1 cellular context compared by ENCODE assay signal in the genomic region with DNA sequence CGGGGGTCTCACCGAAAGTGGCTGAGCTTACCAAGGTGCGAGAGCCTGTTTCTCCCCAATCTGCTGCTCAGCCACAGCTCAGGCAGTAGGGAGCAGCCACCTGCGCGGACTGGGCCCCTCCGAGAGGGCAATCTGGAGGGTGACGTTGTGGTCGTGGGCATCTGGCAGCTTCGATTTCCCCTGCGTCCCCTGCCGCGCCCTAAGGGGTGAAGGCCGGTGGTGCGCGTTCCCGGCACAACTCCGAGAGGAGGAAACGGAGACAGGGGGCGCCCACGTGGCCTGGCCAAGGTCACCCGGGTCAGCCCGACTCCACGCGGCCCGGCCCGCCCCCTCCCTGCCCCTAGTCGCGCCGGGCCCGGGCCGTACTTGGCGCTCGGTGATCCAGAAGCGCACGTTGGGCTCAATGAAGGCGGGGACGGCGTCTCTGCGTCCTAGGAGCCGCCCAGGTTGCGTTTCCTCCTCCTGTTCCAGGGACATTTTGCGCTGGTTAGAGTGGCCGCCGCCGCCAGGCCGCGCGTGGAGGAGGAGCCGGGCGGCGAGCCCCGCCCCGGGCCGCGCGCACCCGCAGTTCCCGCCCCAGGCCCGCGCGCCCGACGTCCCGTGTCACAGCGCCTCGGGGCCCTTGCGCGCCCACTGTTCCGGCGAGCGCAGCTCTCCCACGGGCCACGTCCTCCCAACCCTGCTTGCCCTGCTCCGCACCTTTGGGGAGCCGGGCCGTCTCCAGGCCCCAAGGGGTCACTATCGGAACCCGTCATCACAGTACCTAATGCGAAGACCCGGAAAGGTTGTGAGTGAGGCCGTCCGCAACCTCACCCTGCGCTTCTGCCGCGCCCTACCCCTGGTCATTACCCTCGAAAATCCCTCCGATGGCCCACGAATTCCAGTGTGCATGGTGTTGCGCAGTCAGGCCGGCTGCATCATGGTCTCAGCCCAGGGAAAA.
TF ChIP-seq lines count a peak whose summit lies in the region.

A gene with protein sequence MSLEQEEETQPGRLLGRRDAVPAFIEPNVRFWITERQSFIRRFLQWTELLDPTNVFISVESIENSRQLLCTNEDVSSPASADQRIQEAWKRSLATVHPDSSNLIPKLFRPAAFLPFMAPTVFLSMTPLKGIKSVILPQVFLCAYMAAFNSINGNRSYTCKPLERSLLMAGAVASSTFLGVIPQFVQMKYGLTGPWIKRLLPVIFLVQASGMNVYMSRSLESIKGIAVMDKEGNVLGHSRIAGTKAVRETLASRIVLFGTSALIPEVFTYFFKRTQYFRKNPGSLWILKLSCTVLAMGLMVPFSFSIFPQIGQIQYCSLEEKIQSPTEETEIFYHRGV (minus strand): TSS at position 544 of the 940 bp plus-strand sequence. CDS start 67 bp downstream, at position 477.

TF ChIP-seq in HepG2, 621 proteins besides CTCF, POLR2A, EP300 and RAD21 (continued from another document and continues in another):
- TF ChIP-seq ZNF501 (CRISPR knock-in tag; IDR thresholded peaks at IDR 0.05), result peak; percentile 70; the same call in 1 of the 2 replicates
- peak; percentile 100 for TF ChIP-seq ZNF205 (CRISPR knock-in tag; IDR thresholded peaks at IDR 0.05)
- peak; percentile 77 for TF ChIP-seq GATAD2A (CRISPR knock-in tag; IDR thresholded peaks at IDR 0.05)
- TF ChIP-seq FOXA1 (IDR thresholded peaks at IDR 0.05), result no peak
- 0 out of 2 replicates have a peak, but pooled peaks have one; percentile 13 for TF ChIP-seq FOXA1 (CRISPR knock-in tag; IDR thresholded peaks at IDR 0.05)
- peak; percentile 38 for TF ChIP-seq ZIK1 (CRISPR knock-in tag; IDR thresholded peaks at IDR 0.05; ENCODE audit: borderline replicate concordance, low read depth)
- 0 out of 2 replicates have a peak, but pooled peaks have one; percentile 17 for TF ChIP-seq ZNF124 (CRISPR knock-in tag; IDR thresholded peaks at IDR 0.05)
- TF ChIP-seq, protein P1, sequence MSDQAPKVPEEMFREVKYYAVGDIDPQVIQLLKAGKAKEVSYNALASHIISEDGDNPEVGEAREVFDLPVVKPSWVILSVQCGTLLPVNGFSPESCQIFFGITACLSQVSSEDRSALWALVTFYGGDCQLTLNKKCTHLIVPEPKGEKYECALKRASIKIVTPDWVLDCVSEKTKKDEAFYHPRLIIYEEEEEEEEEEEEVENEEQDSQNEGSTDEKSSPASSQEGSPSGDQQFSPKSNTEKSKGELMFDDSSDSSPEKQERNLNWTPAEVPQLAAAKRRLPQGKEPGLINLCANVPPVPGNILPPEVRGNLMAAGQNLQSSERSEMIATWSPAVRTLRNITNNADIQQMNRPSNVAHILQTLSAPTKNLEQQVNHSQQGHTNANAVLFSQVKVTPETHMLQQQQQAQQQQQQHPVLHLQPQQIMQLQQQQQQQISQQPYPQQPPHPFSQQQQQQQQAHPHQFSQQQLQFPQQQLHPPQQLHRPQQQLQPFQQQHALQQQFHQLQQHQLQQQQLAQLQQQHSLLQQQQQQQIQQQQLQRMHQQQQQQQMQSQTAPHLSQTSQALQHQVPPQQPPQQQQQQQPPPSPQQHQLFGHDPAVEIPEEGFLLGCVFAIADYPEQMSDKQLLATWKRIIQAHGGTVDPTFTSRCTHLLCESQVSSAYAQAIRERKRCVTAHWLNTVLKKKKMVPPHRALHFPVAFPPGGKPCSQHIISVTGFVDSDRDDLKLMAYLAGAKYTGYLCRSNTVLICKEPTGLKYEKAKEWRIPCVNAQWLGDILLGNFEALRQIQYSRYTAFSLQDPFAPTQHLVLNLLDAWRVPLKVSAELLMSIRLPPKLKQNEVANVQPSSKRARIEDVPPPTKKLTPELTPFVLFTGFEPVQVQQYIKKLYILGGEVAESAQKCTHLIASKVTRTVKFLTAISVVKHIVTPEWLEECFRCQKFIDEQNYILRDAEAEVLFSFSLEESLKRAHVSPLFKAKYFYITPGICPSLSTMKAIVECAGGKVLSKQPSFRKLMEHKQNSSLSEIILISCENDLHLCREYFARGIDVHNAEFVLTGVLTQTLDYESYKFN (CRISPR knock-in tag; conservative IDR thresholded peaks at IDR 0.05), result peak; percentile 52
- TF ChIP-seq ZNF720 (CRISPR knock-in tag; IDR thresholded peaks at IDR 0.05), result no peak
- peak; percentile 29 for TF ChIP-seq ZNF883 (CRISPR knock-in tag; IDR thresholded peaks at IDR 0.05; ENCODE audit: not compliant biosample characterization)
- 0 out of 2 replicates have a peak, but pooled peaks have one; percentile 77 for TF ChIP-seq ZNF83 (CRISPR knock-in tag; IDR thresholded peaks at IDR 0.05; ENCODE audit: borderline replicate concordance)
- TF ChIP-seq ZNF891 (CRISPR knock-in tag; IDR thresholded peaks at IDR 0.05), result peak; percentile 89
- TF ChIP-seq TOPORS (CRISPR knock-in tag; IDR thresholded peaks at IDR 0.05), result peak; percentile 14; the same call in 1 of the 2 replicates
- TF ChIP-seq, protein P2, sequence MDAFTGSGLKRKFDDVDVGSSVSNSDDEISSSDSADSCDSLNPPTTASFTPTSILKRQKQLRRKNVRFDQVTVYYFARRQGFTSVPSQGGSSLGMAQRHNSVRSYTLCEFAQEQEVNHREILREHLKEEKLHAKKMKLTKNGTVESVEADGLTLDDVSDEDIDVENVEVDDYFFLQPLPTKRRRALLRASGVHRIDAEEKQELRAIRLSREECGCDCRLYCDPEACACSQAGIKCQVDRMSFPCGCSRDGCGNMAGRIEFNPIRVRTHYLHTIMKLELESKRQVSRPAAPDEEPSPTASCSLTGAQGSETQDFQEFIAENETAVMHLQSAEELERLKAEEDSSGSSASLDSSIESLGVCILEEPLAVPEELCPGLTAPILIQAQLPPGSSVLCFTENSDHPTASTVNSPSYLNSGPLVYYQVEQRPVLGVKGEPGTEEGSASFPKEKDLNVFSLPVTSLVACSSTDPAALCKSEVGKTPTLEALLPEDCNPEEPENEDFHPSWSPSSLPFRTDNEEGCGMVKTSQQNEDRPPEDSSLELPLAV (CRISPR knock-in tag; conservative IDR thresholded peaks at IDR 0.05; ENCODE audit: low read depth), result no peak
- no peak for TF ChIP-seq ZNF282 (IDR thresholded peaks at IDR 0.05; ENCODE audit: partially characterized antibody)
- TF ChIP-seq, protein P3, sequence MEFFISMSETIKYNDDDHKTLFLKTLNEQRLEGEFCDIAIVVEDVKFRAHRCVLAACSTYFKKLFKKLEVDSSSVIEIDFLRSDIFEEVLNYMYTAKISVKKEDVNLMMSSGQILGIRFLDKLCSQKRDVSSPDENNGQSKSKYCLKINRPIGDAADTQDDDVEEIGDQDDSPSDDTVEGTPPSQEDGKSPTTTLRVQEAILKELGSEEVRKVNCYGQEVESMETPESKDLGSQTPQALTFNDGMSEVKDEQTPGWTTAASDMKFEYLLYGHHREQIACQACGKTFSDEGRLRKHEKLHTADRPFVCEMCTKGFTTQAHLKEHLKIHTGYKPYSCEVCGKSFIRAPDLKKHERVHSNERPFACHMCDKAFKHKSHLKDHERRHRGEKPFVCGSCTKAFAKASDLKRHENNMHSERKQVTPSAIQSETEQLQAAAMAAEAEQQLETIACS (CRISPR knock-in tag; IDR thresholded peaks at IDR 0.05), result peak; percentile 96
- no peak for TF ChIP-seq PLRG1 (conservative IDR thresholded peaks at IDR 0.05)
- 0 out of 2 replicates have a peak, but pooled peaks have one; percentile 24 for TF ChIP-seq ZMYM2 (CRISPR knock-in tag; IDR thresholded peaks at IDR 0.05)
- TF ChIP-seq ZNF709 (CRISPR knock-in tag; IDR thresholded peaks at IDR 0.05), result peak; percentile 42; the same call in 1 of the 2 replicates
- peak; percentile 70; the same call in 1 of the 2 replicates for TF ChIP-seq ZNF564 (CRISPR knock-in tag; IDR thresholded peaks at IDR 0.05)
- TF ChIP-seq AGO1 (IDR thresholded peaks at IDR 0.05; ENCODE audit: low read depth, low read length, poor library complexity, severe bottlenecking), result peak; percentile 44
- TF ChIP-seq, protein P4, sequence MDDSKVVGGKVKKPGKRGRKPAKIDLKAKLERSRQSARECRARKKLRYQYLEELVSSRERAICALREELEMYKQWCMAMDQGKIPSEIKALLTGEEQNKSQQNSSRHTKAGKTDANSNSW (CRISPR knock-in tag; IDR thresholded peaks at IDR 0.05; ENCODE audit: borderline replicate concordance), result peak; percentile 39
- TF ChIP-seq KMT2B (CRISPR knock-in tag; IDR thresholded peaks at IDR 0.05), result peak; percentile 79
- TF ChIP-seq, protein P5, sequence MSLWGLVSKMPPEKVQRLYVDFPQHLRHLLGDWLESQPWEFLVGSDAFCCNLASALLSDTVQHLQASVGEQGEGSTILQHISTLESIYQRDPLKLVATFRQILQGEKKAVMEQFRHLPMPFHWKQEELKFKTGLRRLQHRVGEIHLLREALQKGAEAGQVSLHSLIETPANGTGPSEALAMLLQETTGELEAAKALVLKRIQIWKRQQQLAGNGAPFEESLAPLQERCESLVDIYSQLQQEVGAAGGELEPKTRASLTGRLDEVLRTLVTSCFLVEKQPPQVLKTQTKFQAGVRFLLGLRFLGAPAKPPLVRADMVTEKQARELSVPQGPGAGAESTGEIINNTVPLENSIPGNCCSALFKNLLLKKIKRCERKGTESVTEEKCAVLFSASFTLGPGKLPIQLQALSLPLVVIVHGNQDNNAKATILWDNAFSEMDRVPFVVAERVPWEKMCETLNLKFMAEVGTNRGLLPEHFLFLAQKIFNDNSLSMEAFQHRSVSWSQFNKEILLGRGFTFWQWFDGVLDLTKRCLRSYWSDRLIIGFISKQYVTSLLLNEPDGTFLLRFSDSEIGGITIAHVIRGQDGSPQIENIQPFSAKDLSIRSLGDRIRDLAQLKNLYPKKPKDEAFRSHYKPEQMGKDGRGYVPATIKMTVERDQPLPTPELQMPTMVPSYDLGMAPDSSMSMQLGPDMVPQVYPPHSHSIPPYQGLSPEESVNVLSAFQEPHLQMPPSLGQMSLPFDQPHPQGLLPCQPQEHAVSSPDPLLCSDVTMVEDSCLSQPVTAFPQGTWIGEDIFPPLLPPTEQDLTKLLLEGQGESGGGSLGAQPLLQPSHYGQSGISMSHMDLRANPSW (CRISPR knock-in tag; IDR thresholded peaks at IDR 0.05; ENCODE audit: borderline replicate concordance), result no peak
- TF ChIP-seq ASH2L (IDR thresholded peaks at IDR 0.05; ENCODE audit: insufficient read length, low read depth, low read length), result peak; percentile 81
- TF ChIP-seq SPEN (CRISPR knock-in tag; IDR thresholded peaks at IDR 0.05; ENCODE audit: low read depth), result peak; percentile 76; the same call in 1 of the 2 replicates
- peak; percentile 94 for TF ChIP-seq AHR (CRISPR knock-in tag; IDR thresholded peaks at IDR 0.05)
- peak; percentile 66 for TF ChIP-seq NR2F2 (IDR thresholded peaks at IDR 0.05; ENCODE audit: borderline replicate concordance, low read depth)
- peak; percentile 97 for TF ChIP-seq YEATS4 (CRISPR knock-in tag; IDR thresholded peaks at IDR 0.05; ENCODE audit: borderline replicate concordance)
- peak; percentile 53; the same call in 1 of the 2 replicates for TF ChIP-seq ETV5 (CRISPR knock-in tag; IDR thresholded peaks at IDR 0.05; ENCODE audit: borderline replicate concordance)
- TF ChIP-seq ZC3H13 (CRISPR knock-in tag; IDR thresholded peaks at IDR 0.05), result peak; percentile 46; the same call in 1 of the 2 replicates
- peak; percentile 82 for TF ChIP-seq NRL (CRISPR knock-in tag; IDR thresholded peaks at IDR 0.05; ENCODE audit: borderline replicate concordance)
- TF ChIP-seq, protein P6, sequence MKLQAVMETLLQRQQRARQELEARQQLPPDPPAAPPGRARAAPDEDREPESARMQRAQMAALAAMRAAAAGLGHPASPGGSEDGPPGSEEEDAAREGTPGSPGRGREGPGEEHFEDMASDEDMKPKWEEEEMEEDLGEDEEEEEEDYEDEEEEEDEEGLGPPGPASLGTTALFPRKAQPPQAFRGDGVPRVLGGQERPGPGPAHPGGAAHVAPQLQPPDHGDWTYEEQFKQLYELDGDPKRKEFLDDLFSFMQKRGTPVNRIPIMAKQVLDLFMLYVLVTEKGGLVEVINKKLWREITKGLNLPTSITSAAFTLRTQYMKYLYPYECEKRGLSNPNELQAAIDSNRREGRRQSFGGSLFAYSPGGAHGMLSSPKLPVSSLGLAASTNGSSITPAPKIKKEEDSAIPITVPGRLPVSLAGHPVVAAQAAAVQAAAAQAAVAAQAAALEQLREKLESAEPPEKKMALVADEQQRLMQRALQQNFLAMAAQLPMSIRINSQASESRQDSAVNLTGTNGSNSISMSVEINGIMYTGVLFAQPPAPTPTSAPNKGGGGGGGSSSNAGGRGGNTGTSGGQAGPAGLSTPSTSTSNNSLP (IDR thresholded peaks at IDR 0.05; ENCODE audit: low read depth, low read length), result no peak
- TF ChIP-seq, protein P7, sequence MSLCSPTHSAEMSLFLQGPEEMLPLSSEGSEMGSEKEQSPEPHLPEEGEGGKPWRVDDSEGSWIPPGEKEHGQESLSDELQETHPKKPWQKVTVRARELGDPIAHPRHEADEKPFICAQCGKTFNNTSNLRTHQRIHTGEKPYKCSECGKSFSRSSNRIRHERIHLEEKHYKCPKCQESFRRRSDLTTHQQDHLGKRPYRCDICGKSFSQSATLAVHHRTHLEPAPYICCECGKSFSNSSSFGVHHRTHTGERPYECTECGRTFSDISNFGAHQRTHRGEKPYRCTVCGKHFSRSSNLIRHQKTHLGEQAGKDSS (CRISPR knock-in tag; IDR thresholded peaks at IDR 0.05; ENCODE audit: borderline replicate concordance, low read depth), result no peak; the same call in 1 of the 2 replicates
- TF ChIP-seq, protein P8, sequence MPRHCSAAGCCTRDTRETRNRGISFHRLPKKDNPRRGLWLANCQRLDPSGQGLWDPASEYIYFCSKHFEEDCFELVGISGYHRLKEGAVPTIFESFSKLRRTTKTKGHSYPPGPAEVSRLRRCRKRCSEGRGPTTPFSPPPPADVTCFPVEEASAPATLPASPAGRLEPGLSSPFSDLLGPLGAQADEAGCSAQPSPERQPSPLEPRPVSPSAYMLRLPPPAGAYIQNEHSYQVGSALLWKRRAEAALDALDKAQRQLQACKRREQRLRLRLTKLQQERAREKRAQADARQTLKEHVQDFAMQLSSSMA (CRISPR knock-in tag; IDR thresholded peaks at IDR 0.05), result 0 out of 2 replicates have a peak, but pooled peaks have one; percentile 66
- TF ChIP-seq AGO2 (optimal IDR thresholded peaks at IDR 0.05; ENCODE audit: low read depth, low read length), result peak; percentile 81
- TF ChIP-seq PHF8 (CRISPR knock-in tag; IDR thresholded peaks at IDR 0.05), result peak; percentile 94
- TF ChIP-seq, protein P9, sequence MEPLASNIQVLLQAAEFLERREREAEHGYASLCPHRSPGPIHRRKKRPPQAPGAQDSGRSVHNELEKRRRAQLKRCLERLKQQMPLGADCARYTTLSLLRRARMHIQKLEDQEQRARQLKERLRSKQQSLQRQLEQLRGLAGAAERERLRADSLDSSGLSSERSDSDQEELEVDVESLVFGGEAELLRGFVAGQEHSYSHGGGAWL (CRISPR knock-in tag; IDR thresholded peaks at IDR 0.05), result peak; percentile 95
- peak; percentile 49; the same call in 1 of the 2 replicates for TF ChIP-seq ZNF777 (CRISPR knock-in tag; IDR thresholded peaks at IDR 0.05)
- TF ChIP-seq, protein P10, sequence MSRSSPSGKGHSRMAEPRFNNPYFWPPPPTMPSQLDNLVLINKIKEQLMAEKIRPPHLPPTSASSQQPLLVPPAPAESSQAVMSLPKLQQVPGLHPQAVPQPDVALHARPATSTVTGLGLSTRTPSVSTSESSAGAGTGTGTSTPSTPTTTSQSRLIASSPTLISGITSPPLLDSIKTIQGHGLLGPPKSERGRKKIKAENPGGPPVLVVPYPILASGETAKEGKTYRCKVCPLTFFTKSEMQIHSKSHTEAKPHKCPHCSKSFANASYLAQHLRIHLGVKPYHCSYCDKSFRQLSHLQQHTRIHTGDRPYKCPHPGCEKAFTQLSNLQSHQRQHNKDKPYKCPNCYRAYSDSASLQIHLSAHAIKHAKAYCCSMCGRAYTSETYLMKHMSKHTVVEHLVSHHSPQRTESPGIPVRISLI (CRISPR knock-in tag; IDR thresholded peaks at IDR 0.05; ENCODE audit: borderline replicate concordance), result no peak
- TF ChIP-seq FOXA3 (CRISPR knock-in tag; IDR thresholded peaks at IDR 0.05), result peak; percentile 22; the same call in 1 of the 2 replicates
- TF ChIP-seq ZNF12 (CRISPR knock-in tag; IDR thresholded peaks at IDR 0.05), result no peak
